20 cellular contexts compared by ENCODE assay signal in the genomic region with DNA sequence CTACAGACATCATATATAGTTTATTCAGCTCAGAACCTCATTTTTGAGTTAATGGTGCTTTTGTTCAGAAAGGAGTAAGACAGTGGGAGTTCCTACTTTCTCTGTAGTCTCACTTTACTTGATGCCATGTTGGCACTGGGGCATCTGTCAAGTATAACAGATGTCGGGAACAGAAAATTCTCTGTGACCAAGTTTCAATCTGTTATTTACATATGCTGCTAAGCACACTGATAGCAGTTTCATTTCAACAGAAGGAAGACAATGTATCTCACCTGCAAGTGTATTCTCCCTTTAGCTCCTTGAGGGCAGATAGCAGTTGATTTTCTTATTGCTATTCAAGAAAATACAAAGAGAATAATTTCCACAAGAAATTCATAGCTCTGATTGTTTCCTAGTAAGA.
"Had no signal": no experiment of that assay in that cellular context is flagged by ENCODE, and none has a peak within 500 bp of the region (broad histone marks: within the 10 kb centered on the region; RNA-seq: fewer than 3 reads in every experiment).

No MANE protein-coding gene starts in this region.

- H3K27me3 ChIP-seq: breast epithelium, colonic mucosa had no signal

- H3K27ac Mint-ChIP-seq: activated CD8-positive, alpha-beta T cell treated with anti-CD3 and anti-CD28 coated beads for 36 hours; activated T-cell treated with anti-CD3 and anti-CD28 coated beads, Interleukin-2, amount 50 U/mL, for 72 hours; activated T-helper 2 cell treated with anti-CD3 and anti-CD28 coated beads, Interferon-gamma antibody, Interleukin-2, Interleukin-4, amounts not matched to agents 10 μg/mL and 5 μg/mL and 100 μg/mL, durations not matched to agents 14 hours and 24 hours and 36 hours; T-helper 1 cell treated with Interleukin-12 subunit alpha and Interleukin-12 subunit beta and Interleukin-4 antibody, amounts not matched to agents 30 μg/mL and 1 μg/mL, for 36 hours had no signal

- H3K36me3 ChIP-seq: breast epithelium, colonic mucosa had no signal

- ATAC-seq: activated CD4-positive, CD25-positive, alpha-beta regulatory T cell treated with anti-CD3 and anti-CD28 coated beads, Interleukin-2, amount 50 U/mL, for 24 hours; activated CD8-positive, alpha-beta T cell treated with anti-CD3 and anti-CD28 coated beads for 36 hours; activated T-cell treated with anti-CD3 and anti-CD28 coated beads, Interleukin-2, amount 50 U/mL, for 72 hours; PC-3 had no signal

- H3K9me3 ChIP-seq: colonic mucosa had no signal

- DNase-seq: activated CD4-positive, alpha-beta T cell treated with anti-CD3 and anti-CD28 coated beads for 4 hours; activated CD8-positive, alpha-beta memory T cell treated with anti-CD3 and anti-CD28 coated beads, Interleukin-2, amount 50 U/mL, for 4 hours; activated CD8-positive, alpha-beta T cell treated with anti-CD3 and anti-CD28 coated beads for 36 hours; activated naive CD4-positive, alpha-beta T cell treated with anti-CD3 and anti-CD28 coated beads, Interleukin-2, amount 50 U/mL, for 16 hours; activated T-cell treated with anti-CD3 and anti-CD28 coated beads, Interleukin-2, amount 50 U/mL, for 72 hours; aorta; caudate nucleus; colonic mucosa; Kasumi-1; NCI-H1092; NCI-H1417; NCI-H2081; NCI-H510A treated with DMSO at 0.1 percent for 48 hours; NCI-H774; PC-3; SHP77 treated with DMSO at 0.1 percent for 48 hours had no signal

- H3K4me3 Mint-ChIP-seq: activated CD8-positive, alpha-beta T cell treated with anti-CD3 and anti-CD28 coated beads for 36 hours; activated T-cell treated with anti-CD3 and anti-CD28 coated beads, Interleukin-2, amount 50 U/mL, for 72 hours; T-helper 1 cell treated with Interleukin-12 subunit alpha and Interleukin-12 subunit beta and Interleukin-4 antibody, amounts not matched to agents 30 μg/mL and 1 μg/mL, for 36 hours had no signal

- H3K4me3 ChIP-seq: breast epithelium, colonic mucosa had no signal

- H3K27me3 Mint-ChIP-seq: activated CD8-positive, alpha-beta T cell treated with anti-CD3 and anti-CD28 coated beads for 36 hours had no signal

- H3K27ac ChIP-seq: breast epithelium, colonic mucosa had no signal

- H3K4me1 ChIP-seq: breast epithelium, colonic mucosa had no signal

- H3K9me3 Mint-ChIP-seq: activated CD8-positive, alpha-beta T cell treated with anti-CD3 and anti-CD28 coated beads for 36 hours; T-helper 1 cell treated with Interleukin-12 subunit alpha and Interleukin-12 subunit beta and Interleukin-4 antibody, amounts not matched to agents 30 μg/mL and 1 μg/mL, for 36 hours had no signal
